In the genomic region with DNA sequence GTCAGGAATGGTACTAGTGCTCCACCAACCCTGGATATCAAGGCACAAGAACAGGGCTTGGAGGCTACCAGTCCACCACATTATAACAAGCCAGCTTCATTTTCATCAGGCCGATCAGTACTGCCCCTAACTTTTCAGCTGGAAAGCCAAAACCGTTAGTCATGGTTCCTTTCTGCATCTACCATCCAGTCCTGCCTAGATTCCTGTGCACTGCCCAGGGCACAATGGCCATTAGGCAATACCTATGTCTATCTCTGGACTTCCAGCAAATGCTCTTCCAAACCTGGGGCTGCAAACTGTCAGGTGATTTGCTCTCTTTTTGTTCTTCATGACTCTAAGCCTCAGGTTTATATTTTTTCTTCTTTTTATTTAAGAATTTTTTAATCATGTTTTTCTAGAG, we compare ENCODE assay signal across 21 cellular contexts.
DNase-seq lines count a peak whose midpoint lies in the region; ATAC-seq, FAIRE-seq and TF ChIP-seq lines count a peak whose summit lies in the region.
"Had no signal": no experiment of that assay in that cellular context is flagged by ENCODE, and none has a peak within 500 bp of the region (broad histone marks: within the 10 kb centered on the region; RNA-seq: fewer than 3 reads in every experiment).

No MANE protein-coding gene starts in this region.

- H3K4me1 Mint-ChIP-seq in MCF 10A (ENCODE audit: insufficient read depth, unreplicated experiment), result peaks cover 19% of the 10 kb centered on the region
- H3K4me1 Mint-ChIP-seq in stimulated activated memory B cell treated with anti-CD40 and anti-IgM and Interleukin-4, amounts not matched to agents 10 μg/mL and 1 μg/mL and 100 μg/mL, for 72 hours, result no peaks in the 10 kb centered on the region
- no peaks in the 10 kb centered on the region for H3K4me1 Mint-ChIP-seq in T-helper 17 cell
- H3K4me1 Mint-ChIP-seq: CD14-positive monocyte; CD4-positive, alpha-beta memory T cell had no signal

- peak; percentile 36 for ATAC-seq in stimulated activated memory B cell treated with anti-CD40 and anti-IgM and Interleukin-4, amounts not matched to agents 10 μg/mL and 1 μg/mL and 100 μg/mL, for 72 hours
- no peak for ATAC-seq in T-helper 17 cell
- ATAC-seq: A549, HCT116 had no signal

- no peaks in the 10 kb centered on the region for H3K9me3 ChIP-seq in breast epithelium
- H3K9me3 ChIP-seq in T-helper 17 cell (ENCODE audit: control insufficient read depth, low read length, poor library complexity, severe bottlenecking), result no peaks in the 10 kb centered on the region
- H3K9me3 ChIP-seq: A549, BLaER1 had no signal

- TF ChIP-seq POLR2A in breast epithelium (IDR thresholded peaks at IDR 0.05), result no peak
- TF ChIP-seq POLR2A in lower leg skin (IDR thresholded peaks at IDR 0.05), result no peak

- POLR2A ChIA-PET in MCF 10A (lab: Yijun Ruan, JAX), result interaction anchor here (0.6 to 1.2 kb wide), 2 partner anchors 27 to 46 kb away, joined by 3 to 5 read pairs; no protein-coding TSS in a partner anchor

- H3K36me3 Mint-ChIP-seq in MCF 10A (ENCODE audit: insufficient read depth, unreplicated experiment), result no peaks in the 10 kb centered on the region
- no peaks in the 10 kb centered on the region for H3K36me3 Mint-ChIP-seq in stimulated activated memory B cell treated with anti-CD40 and anti-IgM and Interleukin-4, amounts not matched to agents 10 μg/mL and 1 μg/mL and 100 μg/mL, for 72 hours
- H3K36me3 Mint-ChIP-seq in T-helper 17 cell (ENCODE audit: low read depth), result no peaks in the 10 kb centered on the region
- H3K36me3 Mint-ChIP-seq: CD14-positive monocyte; CD4-positive, alpha-beta memory T cell had no signal

- no peaks in the 10 kb centered on the region for H3K9me3 Mint-ChIP-seq in MCF 10A (ENCODE audit: unreplicated experiment)
- peaks cover under 1% of the 10 kb centered on the region for H3K9me3 Mint-ChIP-seq in stimulated activated memory B cell treated with anti-CD40 and anti-IgM and Interleukin-4, amounts not matched to agents 10 μg/mL and 1 μg/mL and 100 μg/mL, for 72 hours
- H3K9me3 Mint-ChIP-seq: HFFc6 had no signal

- BruUV-seq in MCF 10A (replicated peaks; lab: Mats Ljungman, UMichigan), result no TSS peak

- H3K4me3 Mint-ChIP-seq in MCF 10A (ENCODE audit: unreplicated experiment) (no peak overlapping the region), T-helper 17 cell (no peak overlapping the region)
- H3K4me3 Mint-ChIP-seq in stimulated activated memory B cell treated with anti-CD40 and anti-IgM and Interleukin-4, amounts not matched to agents 10 μg/mL and 1 μg/mL and 100 μg/mL, for 72 hours, result no peak overlapping the region
- H3K4me3 Mint-ChIP-seq: CD14-positive monocyte; CD4-positive, alpha-beta memory T cell; HFFc6 had no signal

- DNase-seq in MCF 10A (ENCODE audit: unreplicated experiment) (peak; percentile 73), breast epithelium (ENCODE audit: low spot score in 2 of 2) (no peak), bronchial epithelial cell (ENCODE audit: low read depth) (peak; percentile 10), lower leg skin (ENCODE audit: low spot score in 2 of 2) (no peak), T-helper 17 cell (no peak), middle frontal gyrus (ENCODE audit: extremely low spot score, low spot score) (no peak)
- DNase-seq: CD4-positive, alpha-beta memory T cell; DMS153; DMS79; GOT3; H7; HFFc6 had no signal

- H3K36me3 ChIP-seq in breast epithelium (no peaks in the 10 kb centered on the region), bronchial epithelial cell (ENCODE audit: control insufficient read depth, insufficient read depth, low read length) (no peaks in the 10 kb centered on the region)
- H3K36me3 ChIP-seq: BLaER1 had no signal

- no peak for FAIRE-seq in bronchial epithelial cell (lab: Jason Lieb, UNC)
- FAIRE-seq: A549, G401.6, GM12891 had no signal

- no peak for TF ChIP-seq CTCF in MCF 10A (IDR thresholded peaks at IDR 0.05; ENCODE audit: unreplicated experiment)
- no peak for TF ChIP-seq CTCF in breast epithelium (IDR thresholded peaks at IDR 0.05)
- no peak for TF ChIP-seq CTCF in bronchial epithelial cell (IDR thresholded peaks at IDR 0.05; ENCODE audit: insufficient read depth, low read length, severe bottlenecking)
- no peak for TF ChIP-seq CTCF in lower leg skin (IDR thresholded peaks at IDR 0.05)

- H3K27me3 ChIP-seq in breast epithelium, result no peaks in the 10 kb centered on the region
- H3K27me3 ChIP-seq in bronchial epithelial cell (ENCODE audit: control insufficient read depth, insufficient read depth, low read length), result no peaks in the 10 kb centered on the region
- H3K27me3 ChIP-seq: BLaER1 had no signal

- H3K27me3 Mint-ChIP-seq in MCF 10A (ENCODE audit: insufficient read depth, unreplicated experiment) (no peaks in the 10 kb centered on the region), T-helper 17 cell (no peaks in the 10 kb centered on the region)
- no peaks in the 10 kb centered on the region for H3K27me3 Mint-ChIP-seq in stimulated activated memory B cell treated with anti-CD40 and anti-IgM and Interleukin-4, amounts not matched to agents 10 μg/mL and 1 μg/mL and 100 μg/mL, for 72 hours
- H3K27me3 Mint-ChIP-seq: CD4-positive, alpha-beta memory T cell had no signal

- CTCF ChIA-PET in MCF 10A (lab: Yijun Ruan, JAX), result interaction anchor here (0.6 kb wide), 2 partner anchors 124 to 359 kb away, joined by 3 to 4 read pairs; no protein-coding TSS in a partner anchor

- intact Hi-C loops in MCF 10A (cut with micrococcal nuclease), result no loop called here
- intact Hi-C loops in breast epithelium (cut with DNase I; ENCODE audit: low total_unique reads), result no loop called here
- intact Hi-C loops in lower leg skin (cut with DNase I; ENCODE audit: low total_unique reads), result no loop called here

- no peaks in the 10 kb centered on the region for H3K4me1 ChIP-seq in breast epithelium
- H3K4me1 ChIP-seq: A549, BLaER1 had no signal

- no peak overlapping the region for H3K4me3 ChIP-seq in breast epithelium
- no peak overlapping the region for H3K4me3 ChIP-seq in bronchial epithelial cell (ENCODE audit: low read depth, low read length)
- H3K4me3 ChIP-seq in lower leg skin (ENCODE audit: low read depth, poor library complexity, severe bottlenecking), result no peak overlapping the region
- H3K4me3 ChIP-seq: A549, BLaER1 had no signal

- no peak overlapping the region for H3K27ac Mint-ChIP-seq in MCF 10A (ENCODE audit: low read depth, unreplicated experiment)
- H3K27ac Mint-ChIP-seq in stimulated activated memory B cell treated with anti-CD40 and anti-IgM and Interleukin-4, amounts not matched to agents 10 μg/mL and 1 μg/mL and 100 μg/mL, for 72 hours, result no peak overlapping the region
- H3K27ac Mint-ChIP-seq in T-helper 17 cell, result no peak overlapping the region
- H3K27ac Mint-ChIP-seq: CD4-positive, alpha-beta memory T cell; HFFc6 had no signal

- 67 to 71% methylated on average over 2 of the region's 2 CpGs for WGBS in lower leg skin, 2 donors

- no peak overlapping the region for H3K27ac ChIP-seq in breast epithelium
- H3K27ac ChIP-seq: 22Rv1, A549, BLaER1, HL-60 had no signal

Comparison
In these comparisons a context has a peak if more than half of its experiments do, and no peak if none do; other contexts are left out.
1. DNase-seq: peak in MCF 10A (single experiment) and bronchial epithelial cell (single experiment); none in breast epithelium (0 of 2), lower leg skin (0 of 2), T-helper 17 cell (0 of 3) and middle frontal gyrus (single experiment).